Comparison of ENCODE assay signal across 11 cellular contexts in genomic region chr3:129022114-129022994, GRCh38. TPM values are rescaled to one million over a fixed set of nuclear protein-coding genes. Genes with fewer than 3 reads are reported as not detected.
A peak's percentile ranks its signal among the peaks of the same experiment; 100 is the strongest.
DNase-seq lines count a peak whose midpoint lies in the region; ATAC-seq lines count a peak whose summit lies in the region.
"Had no signal": no experiment of that assay in that cellular context is flagged by ENCODE, and none has a peak within 500 bp of the region (broad histone marks: within the 10 kb centered on the region; RNA-seq: fewer than 3 reads in every experiment).

No MANE protein-coding gene starts in this region.

- no peaks in the 10 kb centered on the region for H3K27me3 Mint-ChIP-seq in activated naive CD8-positive, alpha-beta T cell treated with anti-CD3 and anti-CD28 coated beads, Interleukin-2, amount 10 ng/mL, durations not matched to agents 7 days and 5 days
- H3K27me3 Mint-ChIP-seq in activated naive CD8-positive, alpha-beta T cell treated with anti-CD3 and anti-CD28 coated beads for 36 hours = no peaks in the 10 kb centered on the region
- no peaks in the 10 kb centered on the region for H3K27me3 Mint-ChIP-seq in natural killer cell treated with Interleukin-12 subunit alpha and Interleukin-12 subunit beta and Interleukin-15 and Interleukin-18, amount 100 ng/mL, for 72 hours

- peak overlapping the region; percentile 11 for H3K4me3 Mint-ChIP-seq in activated naive CD8-positive, alpha-beta T cell treated with anti-CD3 and anti-CD28 coated beads, Interleukin-2, amount 10 ng/mL, durations not matched to agents 7 days and 5 days
- H3K4me3 Mint-ChIP-seq in activated naive CD8-positive, alpha-beta T cell treated with anti-CD3 and anti-CD28 coated beads for 36 hours = no peak overlapping the region
- peak overlapping the region; percentile 73 for H3K4me3 Mint-ChIP-seq in natural killer cell treated with Interleukin-12 subunit alpha and Interleukin-12 subunit beta and Interleukin-15 and Interleukin-18, amount 100 ng/mL, for 72 hours

- intact Hi-C loops in Right ventricle myocardium inferior (cut with DNase I) = loop anchor here (2.0 kb wide), 1 partner anchor 18 kb away; no protein-coding TSS in a partner anchor

- no peaks in the 10 kb centered on the region for H3K36me3 Mint-ChIP-seq in activated naive CD8-positive, alpha-beta T cell treated with anti-CD3 and anti-CD28 coated beads, Interleukin-2, amount 10 ng/mL, durations not matched to agents 7 days and 5 days
- H3K36me3 Mint-ChIP-seq in activated naive CD8-positive, alpha-beta T cell treated with anti-CD3 and anti-CD28 coated beads for 36 hours = peaks cover 10% of the 10 kb centered on the region
- H3K36me3 Mint-ChIP-seq in natural killer cell treated with Interleukin-12 subunit alpha and Interleukin-12 subunit beta and Interleukin-15 and Interleukin-18, amount 100 ng/mL, for 72 hours = no peaks in the 10 kb centered on the region

- no peak for DNase-seq in activated naive CD8-positive, alpha-beta T cell treated with anti-CD3 and anti-CD28 coated beads, Interleukin-2, amount 10 ng/mL, durations not matched to agents 7 days and 5 days
- DNase-seq in activated naive CD8-positive, alpha-beta T cell treated with anti-CD3 and anti-CD28 coated beads for 36 hours = no peak
- DNase-seq in Right ventricle myocardium inferior (ENCODE audit: missing footprints) = peak; percentile 92
- DNase-seq in natural killer cell treated with Interleukin-12 subunit alpha and Interleukin-12 subunit beta and Interleukin-15 and Interleukin-18, amount 100 ng/mL, for 72 hours (ENCODE audit: low spot score) = no peak
- DNase-seq in NCI-H2107 (lab: John Stamatoyannopoulos, UW) = no peak
- DNase-seq in NCI-H146 (lab: John Stamatoyannopoulos, UW) = no peak
- DNase-seq in NCI-H146 treated with DMSO at 0.1 percent for 48 hours (lab: John Stamatoyannopoulos, UW; ENCODE audit: unreplicated experiment) = no peak
- DNase-seq: activated gamma-delta T cell, dermis blood vessel endothelial cell, NCI-H446 had no signal

- POLR2A ChIA-PET in activated naive CD8-positive, alpha-beta T cell treated with anti-CD3 and anti-CD28 coated beads, Interleukin-2, amount 10 ng/mL, durations not matched to agents 7 days and 5 days (lab: Charles Lee) = interaction anchor here (0.7 to 1.2 kb wide), 3 partner anchors 28 to 98 kb away, joined by 3 to 6 read pairs (median 4); no protein-coding TSS in a partner anchor

- no peak for ATAC-seq in activated naive CD8-positive, alpha-beta T cell treated with anti-CD3 and anti-CD28 coated beads, Interleukin-2, amount 10 ng/mL, durations not matched to agents 7 days and 5 days (ENCODE audit: low read depth)
- peak; percentile 74 for ATAC-seq in Right ventricle myocardium inferior
- ATAC-seq in natural killer cell treated with Interleukin-12 subunit alpha and Interleukin-12 subunit beta and Interleukin-15 and Interleukin-18, amount 100 ng/mL, for 72 hours = no peak
- no peak for ATAC-seq in activated CD4-positive, CD25-positive, alpha-beta regulatory T cell treated with anti-CD3 and anti-CD28 coated beads, Interleukin-2, amount 50 U/mL, for 24 hours

- peak overlapping the region; percentile 69 for H3K27ac Mint-ChIP-seq in activated naive CD8-positive, alpha-beta T cell treated with anti-CD3 and anti-CD28 coated beads, Interleukin-2, amount 10 ng/mL, durations not matched to agents 7 days and 5 days
- H3K27ac Mint-ChIP-seq in activated naive CD8-positive, alpha-beta T cell treated with anti-CD3 and anti-CD28 coated beads for 36 hours = no peak overlapping the region
- H3K27ac Mint-ChIP-seq in natural killer cell treated with Interleukin-12 subunit alpha and Interleukin-12 subunit beta and Interleukin-15 and Interleukin-18, amount 100 ng/mL, for 72 hours = peak overlapping the region; percentile 79 to 89

- H3K4me1 Mint-ChIP-seq in activated naive CD8-positive, alpha-beta T cell treated with anti-CD3 and anti-CD28 coated beads, Interleukin-2, amount 10 ng/mL, durations not matched to agents 7 days and 5 days = peaks cover 27% of the 10 kb centered on the region
- H3K4me1 Mint-ChIP-seq in activated naive CD8-positive, alpha-beta T cell treated with anti-CD3 and anti-CD28 coated beads for 36 hours = peaks cover 25% of the 10 kb centered on the region
- H3K4me1 Mint-ChIP-seq in natural killer cell treated with Interleukin-12 subunit alpha and Interleukin-12 subunit beta and Interleukin-15 and Interleukin-18, amount 100 ng/mL, for 72 hours (ENCODE audit: low read depth in 2 of 2) = peaks cover 41% of the 10 kb centered on the region in 2 donors

- no peaks in the 10 kb centered on the region for H3K9me3 Mint-ChIP-seq in activated naive CD8-positive, alpha-beta T cell treated with anti-CD3 and anti-CD28 coated beads, Interleukin-2, amount 10 ng/mL, durations not matched to agents 7 days and 5 days
- H3K9me3 Mint-ChIP-seq in activated naive CD8-positive, alpha-beta T cell treated with anti-CD3 and anti-CD28 coated beads for 36 hours = no peaks in the 10 kb centered on the region
- no peaks in the 10 kb centered on the region for H3K9me3 Mint-ChIP-seq in natural killer cell treated with Interleukin-12 subunit alpha and Interleukin-12 subunit beta and Interleukin-15 and Interleukin-18, amount 100 ng/mL, for 72 hours

RNA-seq across cellular contexts. Expression of gene EFCC1, which starts 21.2 kb away (rescaled TPM):
- under 1 TPM; 0.14 to 0.23 TPM for total RNA-seq in activated naive CD8-positive, alpha-beta T cell treated with anti-CD3 and anti-CD28 coated beads, Interleukin-2, amount 10 ng/mL, durations not matched to agents 7 days and 5 days
- under 1 TPM; 0.18 to 0.45 TPM for total RNA-seq in activated naive CD8-positive, alpha-beta T cell treated with anti-CD3 and anti-CD28 coated beads for 36 hours
- total RNA-seq in Right ventricle myocardium inferior = 2.3 TPM
- total RNA-seq in natural killer cell treated with Interleukin-12 subunit alpha and Interleukin-12 subunit beta and Interleukin-15 and Interleukin-18, amount 100 ng/mL, for 72 hours = under 1 TPM in 1 of 2 donors, not detected in 1; 0.21 TPM

RNA-seq across cellular contexts. Expression of gene CFAP92, which starts 28.5 kb away (rescaled TPM):
- total RNA-seq in activated naive CD8-positive, alpha-beta T cell treated with anti-CD3 and anti-CD28 coated beads, Interleukin-2, amount 10 ng/mL, durations not matched to agents 7 days and 5 days = under 1 TPM in 1 of 2 experiments, not detected in 1; 0.22 TPM
- total RNA-seq in activated naive CD8-positive, alpha-beta T cell treated with anti-CD3 and anti-CD28 coated beads for 36 hours = under 1 TPM; 0.40 to 0.56 TPM
- total RNA-seq in Right ventricle myocardium inferior = 0.49 TPM
- total RNA-seq in natural killer cell treated with Interleukin-12 subunit alpha and Interleukin-12 subunit beta and Interleukin-15 and Interleukin-18, amount 100 ng/mL, for 72 hours = under 1 TPM in 1 of 2 donors, not detected in 1; 0.50 TPM

RNA-seq across cellular contexts. Expression of gene GP9, which starts 38.2 kb away (rescaled TPM):
- not detected for total RNA-seq in activated naive CD8-positive, alpha-beta T cell treated with anti-CD3 and anti-CD28 coated beads, Interleukin-2, amount 10 ng/mL, durations not matched to agents 7 days and 5 days
- not detected for total RNA-seq in activated naive CD8-positive, alpha-beta T cell treated with anti-CD3 and anti-CD28 coated beads for 36 hours
- not detected for total RNA-seq in Right ventricle myocardium inferior
- under 1 TPM in 1 of 2 donors, not detected in 1; 0.45 TPM for total RNA-seq in natural killer cell treated with Interleukin-12 subunit alpha and Interleukin-12 subunit beta and Interleukin-15 and Interleukin-18, amount 100 ng/mL, for 72 hours
- total RNA-seq: dermis blood vessel endothelial cell had no signal
